25 cellular contexts compared by ENCODE assay signal in genomic region chr2:232573821-232574435, GRCh38. TPM values are rescaled to one million over a fixed set of nuclear protein-coding genes. Genes with fewer than 3 reads are reported as not detected.
A peak's percentile ranks its signal among the peaks of the same experiment; 100 is the strongest.
DNase-seq lines count a peak whose midpoint lies in the region; ATAC-seq, FAIRE-seq and TF ChIP-seq lines count a peak whose summit lies in the region.
"Had no signal": no experiment of that assay in that cellular context is flagged by ENCODE, and none has a peak within 500 bp of the region (broad histone marks: within the 10 kb centered on the region; RNA-seq: fewer than 3 reads in every experiment).

No MANE protein-coding gene starts in this region.

- H3K9ac ChIP-seq in adipocyte (ENCODE audit: low read length) = peak overlapping the region; percentile 32
- H3K9ac ChIP-seq in HepG2 (ENCODE audit: insufficient read depth, low read depth, low read length) = peak overlapping the region; percentile 40

- no peak for TF ChIP-seq RAD21 in HepG2 (CRISPR knock-in tag; IDR thresholded peaks at IDR 0.05)

- H4K20me1 ChIP-seq in HepG2 (ENCODE audit: insufficient read depth, low read length) = no peaks in the 10 kb centered on the region

- no peak overlapping the region for H2AFZ ChIP-seq in HepG2 (ENCODE audit: low read length)

- H3K4me3 ChIP-seq in adipocyte (ENCODE audit: low read length) = no peak overlapping the region
- peak overlapping the region in 1 of 3 experiments; percentile 15; a peak in 1 of 6 replicates for H3K4me3 ChIP-seq in HepG2 (replicated peaks in 1 of 3; ENCODE audit: insufficient read depth in 1 of 3, low read depth in 2 of 3, low read length in 3 of 3)
- H3K4me3 ChIP-seq in psoas muscle = peak overlapping the region; percentile 67
- H3K4me3 ChIP-seq in transverse colon = peak overlapping the region in 3 of 4 donors; percentile 0 to 18 (median 8)
- no peak overlapping the region for H3K4me3 ChIP-seq in esophagus squamous epithelium
- H3K4me3 ChIP-seq: esophagus muscularis mucosa, SK-N-MC had no signal

- TF ChIP-seq CTCF in HepG2 (CRISPR knock-in tag; IDR thresholded peaks at IDR 0.05) (no peak), psoas muscle (IDR thresholded peaks at IDR 0.05) (no peak), transverse colon (IDR thresholded peaks at IDR 0.05) (no peak), esophagus squamous epithelium (IDR thresholded peaks at IDR 0.05) (no peak)

- POLR2A ChIA-PET in HepG2 (lab: Yijun Ruan, JAX) = interaction anchor here (1.9 kb wide), 1 partner anchor 23 kb away, joined by 10 read pairs; the partner anchor contains the start of genes EIF4E2 and TIGD1

- FAIRE-seq in HepG2 (lab: Jason Lieb, UNC) = no peak
- FAIRE-seq: GM12892, RCC 7860 had no signal

- BruUV-seq in HepG2 (replicated peaks; lab: Mats Ljungman, UMichigan) = no TSS peak

- H3K27ac ChIP-seq in HepG2 (ENCODE audit: extremely low read length, insufficient read depth, low read length) (peak overlapping the region; percentile 82), psoas muscle (peak overlapping the region; percentile 92), transverse colon (peak overlapping the region in 3 of 4 donors; percentile 75 to 79 (median 77)), esophagus squamous epithelium (no peak overlapping the region)
- H3K27ac ChIP-seq: esophagus muscularis mucosa, SK-N-MC had no signal

- intact Hi-C loops in HepG2 (cut with micrococcal nuclease; ENCODE audit: unreplicated experiment) (no loop called here), psoas muscle (cut with DNase I) (loop anchor here in 1 of 2 donors (2.0 kb wide), 1 partner anchor 23 kb away; the partner anchor contains the start of genes EIF4E2 and TIGD1), transverse colon (cut with DNase I; ENCODE audit: low total_unique reads) (no loop called here), esophagus squamous epithelium (cut with DNase I) (no loop called here)

- ATAC-seq in HepG2 (peak; percentile 4), psoas muscle (peak; percentile 3 to 57 (median 12))
- ATAC-seq: stimulated activated naive B cell treated with anti-CD40 and anti-IgM and Interleukin-4, amounts not matched to agents 10 μg/mL and 1 μg/mL and 100 μg/mL, for 72 hours had no signal

- H3K36me3 ChIP-seq in adipocyte (ENCODE audit: control insufficient read depth, insufficient read depth, low read length, severe bottlenecking) = peaks cover 43% of the 10 kb centered on the region
- H3K36me3 ChIP-seq in HepG2 (replicated peaks in 1 of 2; ENCODE audit: control insufficient read depth in 1 of 2, insufficient read depth in 2 of 2, low read length in 2 of 2) = peaks cover 13 to 37% of the 10 kb centered on the region in 2 experiments
- H3K36me3 ChIP-seq in psoas muscle (ENCODE audit: insufficient read depth in 1 of 2, low read depth in 1 of 2) = peaks cover 4 to 34% of the 10 kb centered on the region in 2 donors
- peaks cover 0 to 35% (median 5%) of the 10 kb centered on the region in 4 donors for H3K36me3 ChIP-seq in transverse colon
- peaks cover 4 to 99% (median 15%) of the 10 kb centered on the region in 3 donors for H3K36me3 ChIP-seq in esophagus squamous epithelium

- H3K9me3 ChIP-seq in adipocyte (ENCODE audit: control insufficient read depth, low read length) (no peaks in the 10 kb centered on the region), HepG2 (ENCODE audit: low read length) (no peaks in the 10 kb centered on the region), psoas muscle (no peaks in the 10 kb centered on the region), transverse colon (no peaks in the 10 kb centered on the region), esophagus squamous epithelium (no peaks in the 10 kb centered on the region)
- H3K9me3 ChIP-seq: esophagus muscularis mucosa had no signal

- CTCF ChIA-PET in HepG2 (lab: Yijun Ruan, JAX; ENCODE audit: low intra/inter-chr PET ratio, low total read pairs) = no interaction called here

- H3K79me2 ChIP-seq in HepG2 (ENCODE audit: insufficient read depth, low read length) = no peaks in the 10 kb centered on the region

- in situ Hi-C loops in HepG2 (cut with HindIII; ENCODE audit: extremely low pct_ligation_motif_present, low pct_unique_long_range_greater_than_20kb) = no loop called here
- in situ Hi-C loops in transverse colon (cut with MboI; ENCODE audit: low pct_ligation_motif_present in 1 of 4, low pct_unique_long_range_greater_than_20kb in 1 of 4, low sequenced_read_pairs in 3 of 4) = no loop called here

- H3K27me3 ChIP-seq in adipocyte (replicated peaks; ENCODE audit: control insufficient read depth, insufficient read depth, low read length) = no peaks in the 10 kb centered on the region
- H3K27me3 ChIP-seq in HepG2 (ENCODE audit: control insufficient read depth in 1 of 2, insufficient read depth in 2 of 2, low read length in 2 of 2) = no peaks in the 10 kb centered on the region
- no peaks in the 10 kb centered on the region for H3K27me3 ChIP-seq in psoas muscle (ENCODE audit: insufficient read depth in 3 of 3, low read length in 2 of 3)
- H3K27me3 ChIP-seq in transverse colon = no peaks in the 10 kb centered on the region
- no peaks in the 10 kb centered on the region for H3K27me3 ChIP-seq in esophagus squamous epithelium
- H3K27me3 ChIP-seq: esophagus muscularis mucosa had no signal

- TF ChIP-seq POLR2A in HepG2 (IDR thresholded peaks at IDR 0.05; ENCODE audit: insufficient read depth in 1 of 2, low read depth in 2 of 2, low read length in 2 of 2) (no peak), transverse colon (IDR thresholded peaks at IDR 0.05) (peak; percentile 17), esophagus squamous epithelium (IDR thresholded peaks at IDR 0.05) (no peak)

- no peak for TF ChIP-seq EP300 in HepG2 (IDR thresholded peaks at IDR 0.05; ENCODE audit: low read depth in 2 of 2, low read length in 2 of 2)
- TF ChIP-seq EP300 in HepG2 (CRISPR knock-in tag; IDR thresholded peaks at IDR 0.05; ENCODE audit: borderline replicate concordance) = no peak
- no peak for TF ChIP-seq EP300 in transverse colon (IDR thresholded peaks at IDR 0.05; ENCODE audit: low read depth)

- peak overlapping the region; percentile 63 for H3K4me2 ChIP-seq in HepG2 (ENCODE audit: low read depth, low read length)

- 75% methylated on average over 8 of the region's 8 CpGs for WGBS in HepG2 (ENCODE audit: low lambda C conversion rate)
- WGBS in psoas muscle, 3 donors = 66 to 96% (median 73%) methylated on average over 8 of the region's 8 CpGs
- 94% methylated on average over 8 of the region's 8 CpGs; no CpG with 5 or more reads in 1 of the 2 donors for WGBS in transverse colon (ENCODE audit: low coverage in 1 of 2), 2 donors
- 86 to 93% methylated on average over 8 of the region's 8 CpGs for WGBS in esophagus squamous epithelium, 2 donors

- peaks cover 28% of the 10 kb centered on the region for H3K4me1 ChIP-seq in adipocyte (ENCODE audit: control insufficient read depth, insufficient read depth, low read length)
- peaks cover 50% of the 10 kb centered on the region for H3K4me1 ChIP-seq in HepG2 (ENCODE audit: insufficient read depth, low read length)
- peaks cover 51% of the 10 kb centered on the region for H3K4me1 ChIP-seq in psoas muscle
- peaks cover 0 to 23% (median 10%) of the 10 kb centered on the region in 4 donors for H3K4me1 ChIP-seq in transverse colon
- H3K4me1 ChIP-seq in esophagus squamous epithelium = no peaks in the 10 kb centered on the region

- DNase-seq in adipocyte (ENCODE audit: low read depth) = no peak
- no peak for DNase-seq in HepG2 (ENCODE audit: low spot score)
- no peak for DNase-seq in psoas muscle
- DNase-seq in transverse colon = no peak
- no peak for DNase-seq in NCI-H2029 (lab: John Stamatoyannopoulos, UW)
- DNase-seq in esophagus squamous epithelium (lab: John Stamatoyannopoulos, UW) = no peak
- no peak for DNase-seq in DMS153 treated with DMSO at 0.1 percent for 48 hours (lab: John Stamatoyannopoulos, UW; ENCODE audit: unreplicated experiment)
- DNase-seq: activated B cell treated with CpG ODN at 0.5 μM for 24 hours; activated CD4-positive, alpha-beta memory T cell treated with anti-CD3 and anti-CD28 coated beads, Interleukin-2, amount 10 ng/mL, durations not matched to agents 7 days and 5 days; activated gamma-delta T cell; activated T-cell treated with anti-CD3 and anti-CD28 coated beads for 4 hours; CD8-positive, alpha-beta memory T cell; DND-41; effector CD8-positive, alpha-beta T cell; Kasumi-1; NCI-H1092 treated with DMSO at 0.1 percent for 48 hours; NCI-H2081 treated with DMSO at 0.1 percent for 48 hours; stimulated activated naive B cell treated with anti-CD40 and anti-IgM and Interleukin-4, amounts not matched to agents 10 μg/mL and 1 μg/mL and 100 μg/mL, for 72 hours had no signal

RNA-seq across cellular contexts. Expression of gene EIF4E2, which starts 23.4 kb away (rescaled TPM):
- total RNA-seq in HepG2 (2016; rRNA removed; fragmentation: Illumina TruSeq; extraction: Trizol) = 101 and 128 TPM in 2 replicates
- total RNA-seq in HepG2 (2016; cell fraction: cytosol; rRNA removed; fragmentation: Illumina TruSeq; extraction: Trizol; ENCODE audit: low read depth) = 29.6 and 31.9 TPM in 2 replicates
- total RNA-seq in HepG2 (2016; cell fraction: insoluble cytoplasmic fraction; rRNA removed; fragmentation: Illumina TruSeq; extraction: Trizol) = 108 and 125 TPM in 2 replicates
- total RNA-seq in HepG2 (2016; cell fraction: membrane; rRNA removed; fragmentation: Illumina TruSeq; extraction: Trizol) = 48.3 and 55.2 TPM in 2 replicates
- 54.3 and 63.2 TPM in 2 replicates for total RNA-seq in HepG2 (2016; cell fraction: nucleus; rRNA removed; fragmentation: Illumina TruSeq; extraction: Trizol)
- 25.0 and 30.3 TPM in 2 replicates for polyA plus RNA-seq in HepG2 (2011; rRNA removed)
- 27.2 and 34.2 TPM in 2 replicates for polyA plus RNA-seq in HepG2 (2011; cell fraction: cytosol; rRNA removed)
- polyA plus RNA-seq in HepG2 (2011; cell fraction: nucleus; rRNA removed) = 33.9 and 49.1 TPM in 2 replicates
- 68.3 and 79.6 TPM in 2 replicates for polyA plus RNA-seq in HepG2 (2012)
- polyA plus RNA-seq in HepG2 (2016; cell fraction: cytosol; fragmentation: Illumina TruSeq; extraction: Trizol; ENCODE audit: low read depth) = 33.6 and 34.9 TPM in 2 replicates
- polyA plus RNA-seq in HepG2 (2016; cell fraction: insoluble cytoplasmic fraction; fragmentation: Illumina TruSeq; extraction: Trizol; ENCODE audit: low read depth) = 140 and 153 TPM in 2 replicates
- polyA plus RNA-seq in HepG2 (2016; cell fraction: membrane; fragmentation: Illumina TruSeq; extraction: Trizol; ENCODE audit: low read depth) = 39.6 and 46.6 TPM in 2 replicates
- polyA plus RNA-seq in HepG2 (2016; cell fraction: nucleus; fragmentation: Illumina TruSeq; extraction: Trizol; ENCODE audit: insufficient read depth, low read depth) = 78.2 and 79.4 TPM in 2 replicates
- 14.0 and 21.7 TPM in 2 replicates for polyA minus RNA-seq in HepG2 (2011; rRNA and poly(A)+ RNA removed; ENCODE audit: low replicate concordance)
- polyA minus RNA-seq in HepG2 (2011; cell fraction: cytosol; rRNA and poly(A)+ RNA removed) = 12.3 and 14.2 TPM in 2 replicates
- polyA minus RNA-seq in HepG2 (2011; cell fraction: nucleus; rRNA and poly(A)+ RNA removed) = 73.8 and 82.7 TPM in 2 replicates
- total RNA-seq in psoas muscle = 100 to 1,000 TPM in 1 of 4 donors, 10 to 100 TPM in 3; 76.1 to 136 (median 88.4) TPM
- 10 to 100 TPM; 39.6 to 85.2 (median 67.4) TPM for polyA plus RNA-seq in psoas muscle
- 1,000 to 10,000 TPM in 1 of 4 donors, 10 to 100 TPM in 3; 46.0 to 2,324 (median 55.7) TPM for total RNA-seq in transverse colon
- total RNA-seq in esophagus squamous epithelium = 10 to 100 TPM; 34.7 to 81.3 (median 58.0) TPM

RNA-seq across cellular contexts. Expression of gene TIGD1, which starts 23.6 kb away (rescaled TPM):
- total RNA-seq in HepG2 (2016; rRNA removed; fragmentation: Illumina TruSeq; extraction: Trizol) (4.3 and 9.5 TPM in 2 replicates), psoas muscle (1 to 10 TPM; 2.3 to 4.9 (median 3.7) TPM), transverse colon (10 to 100 TPM in 2 of 4 donors, 1 to 10 TPM in 2; 4.6 to 23.1 (median 11.9) TPM), esophagus squamous epithelium (1 to 10 TPM; 1.2 to 7.1 (median 3.2) TPM)
- 2.2 and 3.3 TPM in 2 replicates for total RNA-seq in HepG2 (2016; cell fraction: cytosol; rRNA removed; fragmentation: Illumina TruSeq; extraction: Trizol; ENCODE audit: low read depth)
- 3.3 and 9.6 TPM in 2 replicates for total RNA-seq in HepG2 (2016; cell fraction: insoluble cytoplasmic fraction; rRNA removed; fragmentation: Illumina TruSeq; extraction: Trizol)
- total RNA-seq in HepG2 (2016; cell fraction: membrane; rRNA removed; fragmentation: Illumina TruSeq; extraction: Trizol) = 3.5 and 3.7 TPM in 2 replicates
- 21.5 and 23.5 TPM in 2 replicates for total RNA-seq in HepG2 (2016; cell fraction: nucleus; rRNA removed; fragmentation: Illumina TruSeq; extraction: Trizol)
- polyA plus RNA-seq in HepG2 (2011; rRNA removed) (3.5 and 4.1 TPM in 2 replicates), psoas muscle (1 to 10 TPM; 2.6 to 6.8 (median 6.4) TPM)
- polyA plus RNA-seq in HepG2 (2011; cell fraction: cytosol; rRNA removed) = 1.5 and 2.4 TPM in 2 replicates
- 9.8 and 13.9 TPM in 2 replicates for polyA plus RNA-seq in HepG2 (2011; cell fraction: nucleus; rRNA removed)
- polyA plus RNA-seq in HepG2 (2012) = 3.0 and 5.2 TPM in 2 replicates
- polyA plus RNA-seq in HepG2 (2016; cell fraction: cytosol; fragmentation: Illumina TruSeq; extraction: Trizol; ENCODE audit: low read depth) = 0.81 and 0.84 TPM in 2 replicates
- polyA plus RNA-seq in HepG2 (2016; cell fraction: insoluble cytoplasmic fraction; fragmentation: Illumina TruSeq; extraction: Trizol; ENCODE audit: low read depth) = 2.8 and 3.7 TPM in 2 replicates
- 1.3 and 1.4 TPM in 2 replicates for polyA plus RNA-seq in HepG2 (2016; cell fraction: membrane; fragmentation: Illumina TruSeq; extraction: Trizol; ENCODE audit: low read depth)
- 10.9 and 11.9 TPM in 2 replicates for polyA plus RNA-seq in HepG2 (2016; cell fraction: nucleus; fragmentation: Illumina TruSeq; extraction: Trizol; ENCODE audit: insufficient read depth, low read depth)
- polyA minus RNA-seq in HepG2 (2011; rRNA and poly(A)+ RNA removed; ENCODE audit: low replicate concordance) = 4.3 and 8.7 TPM in 2 replicates
- polyA minus RNA-seq in HepG2 (2011; cell fraction: cytosol; rRNA and poly(A)+ RNA removed) = 1.8 and 2.4 TPM in 2 replicates
- polyA minus RNA-seq in HepG2 (2011; cell fraction: nucleus; rRNA and poly(A)+ RNA removed) = 59.7 and 61.4 TPM in 2 replicates

RNA-seq across cellular contexts. Expression of gene CHRNG, which starts 34.4 kb away (rescaled TPM):
- not detected in 2 replicates for total RNA-seq in HepG2 (2016; rRNA removed; fragmentation: Illumina TruSeq; extraction: Trizol)
- not detected in 2 replicates for total RNA-seq in HepG2 (2016; cell fraction: cytosol; rRNA removed; fragmentation: Illumina TruSeq; extraction: Trizol; ENCODE audit: low read depth)
- total RNA-seq in HepG2 (2016; cell fraction: insoluble cytoplasmic fraction; rRNA removed; fragmentation: Illumina TruSeq; extraction: Trizol) = not detected in 2 replicates
- total RNA-seq in HepG2 (2016; cell fraction: membrane; rRNA removed; fragmentation: Illumina TruSeq; extraction: Trizol) = not detected in 2 replicates
- total RNA-seq in HepG2 (2016; cell fraction: nucleus; rRNA removed; fragmentation: Illumina TruSeq; extraction: Trizol) = not detected in 2 replicates
- not detected in 2 replicates for polyA plus RNA-seq in HepG2 (2011; rRNA removed)
- polyA plus RNA-seq in HepG2 (2011; cell fraction: cytosol; rRNA removed) = not detected in 2 replicates
- polyA plus RNA-seq in HepG2 (2011; cell fraction: nucleus; rRNA removed) = not detected in 2 replicates
- 0.05 and 0.21 TPM in 2 replicates for polyA plus RNA-seq in HepG2 (2012)
- polyA plus RNA-seq in HepG2 (2016; cell fraction: cytosol; fragmentation: Illumina TruSeq; extraction: Trizol; ENCODE audit: low read depth) = not detected in 2 replicates
- not detected in 2 replicates for polyA plus RNA-seq in HepG2 (2016; cell fraction: insoluble cytoplasmic fraction; fragmentation: Illumina TruSeq; extraction: Trizol; ENCODE audit: low read depth)
- not detected in 2 replicates for polyA plus RNA-seq in HepG2 (2016; cell fraction: membrane; fragmentation: Illumina TruSeq; extraction: Trizol; ENCODE audit: low read depth)
- not detected in 2 replicates for polyA plus RNA-seq in HepG2 (2016; cell fraction: nucleus; fragmentation: Illumina TruSeq; extraction: Trizol; ENCODE audit: insufficient read depth, low read depth)
- not detected in 2 replicates for polyA minus RNA-seq in HepG2 (2011; rRNA and poly(A)+ RNA removed; ENCODE audit: low replicate concordance)
- polyA minus RNA-seq in HepG2 (2011; cell fraction: cytosol; rRNA and poly(A)+ RNA removed) = not detected in 2 replicates
- not detected in 2 replicates for polyA minus RNA-seq in HepG2 (2011; cell fraction: nucleus; rRNA and poly(A)+ RNA removed)
- 10 to 100 TPM in 2 of 4 donors, 1 to 10 TPM in 2; 2.9 to 94.1 (median 17.2) TPM for total RNA-seq in psoas muscle
- polyA plus RNA-seq in psoas muscle = 1 to 10 TPM in 2 of 3 donors, under 1 TPM in 1; 0.68 to 7.3 (median 1.5) TPM
- total RNA-seq in transverse colon = not detected
- not detected for total RNA-seq in esophagus squamous epithelium
- total RNA-seq: activated B cell treated with CpG ODN at 0.5 μM for 24 hours; activated CD4-positive, alpha-beta memory T cell treated with anti-CD3 and anti-CD28 coated beads, Interleukin-2, amount 10 ng/mL, durations not matched to agents 7 days and 5 days; CD8-positive, alpha-beta memory T cell; esophagus muscularis mucosa; H4; NCI-H460; ureter had no signal
- polyA plus RNA-seq: CD8-positive, alpha-beta memory T cell had no signal

RNA-seq across cellular contexts. Expression of gene CHRND, which starts 48.0 kb away (rescaled TPM):
- total RNA-seq in HepG2 (2016; rRNA removed; fragmentation: Illumina TruSeq; extraction: Trizol) (0.10 TPM in 1 of 2 replicates, not detected in the other), psoas muscle (100 to 1,000 TPM in 2 of 4 donors, 10 to 100 TPM in 2; 58.8 to 300 (median 97.7) TPM), transverse colon (not detected), esophagus squamous epithelium (not detected)
- not detected in 2 replicates for total RNA-seq in HepG2 (2016; cell fraction: cytosol; rRNA removed; fragmentation: Illumina TruSeq; extraction: Trizol; ENCODE audit: low read depth)
- not detected in 2 replicates for total RNA-seq in HepG2 (2016; cell fraction: insoluble cytoplasmic fraction; rRNA removed; fragmentation: Illumina TruSeq; extraction: Trizol)
- 0.07 and 0.25 TPM in 2 replicates for total RNA-seq in HepG2 (2016; cell fraction: membrane; rRNA removed; fragmentation: Illumina TruSeq; extraction: Trizol)
- not detected in 2 replicates for total RNA-seq in HepG2 (2016; cell fraction: nucleus; rRNA removed; fragmentation: Illumina TruSeq; extraction: Trizol)
- polyA plus RNA-seq in HepG2 (2011; rRNA removed) (0.13 and 0.18 TPM in 2 replicates), psoas muscle (10 to 100 TPM in 2 of 3 donors, 1 to 10 TPM in 1; 6.5 to 13.5 (median 12.5) TPM)
- polyA plus RNA-seq in HepG2 (2011; cell fraction: cytosol; rRNA removed) = 0.08 and 0.14 TPM in 2 replicates
- 0.12 and 0.24 TPM in 2 replicates for polyA plus RNA-seq in HepG2 (2011; cell fraction: nucleus; rRNA removed)
- polyA plus RNA-seq in HepG2 (2012) = 0.13 and 0.32 TPM in 2 replicates
- polyA plus RNA-seq in HepG2 (2016; cell fraction: cytosol; fragmentation: Illumina TruSeq; extraction: Trizol; ENCODE audit: low read depth) = 0.10 and 0.12 TPM in 2 replicates
- polyA plus RNA-seq in HepG2 (2016; cell fraction: insoluble cytoplasmic fraction; fragmentation: Illumina TruSeq; extraction: Trizol; ENCODE audit: low read depth) = not detected in 2 replicates
- 0.11 and 0.52 TPM in 2 replicates for polyA plus RNA-seq in HepG2 (2016; cell fraction: membrane; fragmentation: Illumina TruSeq; extraction: Trizol; ENCODE audit: low read depth)
- polyA plus RNA-seq in HepG2 (2016; cell fraction: nucleus; fragmentation: Illumina TruSeq; extraction: Trizol; ENCODE audit: insufficient read depth, low read depth) = 0.26 TPM in 1 of 2 replicates, not detected in the other
- 0.28 TPM in 1 of 2 replicates, not detected in the other for polyA minus RNA-seq in HepG2 (2011; rRNA and poly(A)+ RNA removed; ENCODE audit: low replicate concordance)
- polyA minus RNA-seq in HepG2 (2011; cell fraction: cytosol; rRNA and poly(A)+ RNA removed) = not detected in 2 replicates
- polyA minus RNA-seq in HepG2 (2011; cell fraction: nucleus; rRNA and poly(A)+ RNA removed) = not detected in 2 replicates
- total RNA-seq: activated B cell treated with CpG ODN at 0.5 μM for 24 hours; activated CD4-positive, alpha-beta memory T cell treated with anti-CD3 and anti-CD28 coated beads, Interleukin-2, amount 10 ng/mL, durations not matched to agents 7 days and 5 days; CD8-positive, alpha-beta memory T cell; esophagus muscularis mucosa; H4; ureter had no signal
- polyA plus RNA-seq: CD8-positive, alpha-beta memory T cell had no signal

RNA-seq across cellular contexts. Expression of gene PRSS56, which starts 53.7 kb away (rescaled TPM):
- total RNA-seq in HepG2 (2016; rRNA removed; fragmentation: Illumina TruSeq; extraction: Trizol) (not detected in 2 replicates), psoas muscle (1 to 10 TPM; 2.0 to 5.0 (median 2.9) TPM), transverse colon (not detected), esophagus squamous epithelium (not detected)
- not detected in 2 replicates for total RNA-seq in HepG2 (2016; cell fraction: cytosol; rRNA removed; fragmentation: Illumina TruSeq; extraction: Trizol; ENCODE audit: low read depth)
- 0.09 TPM in 1 of 2 replicates, not detected in the other for total RNA-seq in HepG2 (2016; cell fraction: insoluble cytoplasmic fraction; rRNA removed; fragmentation: Illumina TruSeq; extraction: Trizol)
- not detected in 2 replicates for total RNA-seq in HepG2 (2016; cell fraction: membrane; rRNA removed; fragmentation: Illumina TruSeq; extraction: Trizol)
- total RNA-seq in HepG2 (2016; cell fraction: nucleus; rRNA removed; fragmentation: Illumina TruSeq; extraction: Trizol) = not detected in 2 replicates
- polyA plus RNA-seq in HepG2 (2011; rRNA removed) (not detected in 2 replicates), psoas muscle (1 to 10 TPM in 2 of 3 donors, under 1 TPM in 1; 0.82 to 3.2 (median 1.8) TPM)
- not detected in 2 replicates for polyA plus RNA-seq in HepG2 (2011; cell fraction: cytosol; rRNA removed)
- not detected in 2 replicates for polyA plus RNA-seq in HepG2 (2011; cell fraction: nucleus; rRNA removed)
- not detected in 2 replicates for polyA plus RNA-seq in HepG2 (2012)
- not detected in 2 replicates for polyA plus RNA-seq in HepG2 (2016; cell fraction: cytosol; fragmentation: Illumina TruSeq; extraction: Trizol; ENCODE audit: low read depth)
- not detected in 2 replicates for polyA plus RNA-seq in HepG2 (2016; cell fraction: insoluble cytoplasmic fraction; fragmentation: Illumina TruSeq; extraction: Trizol; ENCODE audit: low read depth)
- polyA plus RNA-seq in HepG2 (2016; cell fraction: membrane; fragmentation: Illumina TruSeq; extraction: Trizol; ENCODE audit: low read depth) = not detected in 2 replicates
- not detected in 2 replicates for polyA plus RNA-seq in HepG2 (2016; cell fraction: nucleus; fragmentation: Illumina TruSeq; extraction: Trizol; ENCODE audit: insufficient read depth, low read depth)
- not detected in 2 replicates for polyA minus RNA-seq in HepG2 (2011; rRNA and poly(A)+ RNA removed; ENCODE audit: low replicate concordance)
- not detected in 2 replicates for polyA minus RNA-seq in HepG2 (2011; cell fraction: cytosol; rRNA and poly(A)+ RNA removed)
- polyA minus RNA-seq in HepG2 (2011; cell fraction: nucleus; rRNA and poly(A)+ RNA removed) = not detected in 2 replicates
- total RNA-seq: activated B cell treated with CpG ODN at 0.5 μM for 24 hours; activated CD4-positive, alpha-beta memory T cell treated with anti-CD3 and anti-CD28 coated beads, Interleukin-2, amount 10 ng/mL, durations not matched to agents 7 days and 5 days; CD8-positive, alpha-beta memory T cell; esophagus muscularis mucosa; H4; NCI-H460; ureter had no signal
- polyA plus RNA-seq: CD8-positive, alpha-beta memory T cell had no signal

Comparison
In these comparisons a context has a peak if more than half of its experiments do, and no peak if none do; other contexts are left out.
1. H3K4me3 ChIP-seq: peak in psoas muscle (single experiment) and transverse colon (3 of 4); none in adipocyte (single experiment) and esophagus squamous epithelium (0 of 4).
2. H3K27ac ChIP-seq: peak in HepG2 (single experiment), psoas muscle (single experiment) and transverse colon (3 of 4); none in esophagus squamous epithelium (0 of 4).